In genomic region chr22:25700996-25701815, GRCh38 we compare ENCODE assay signal across 10 cellular contexts. TPM values are rescaled to one million over a fixed set of nuclear protein-coding genes. Genes with fewer than 3 reads are reported as not detected.
DNase-seq lines count a peak whose midpoint lies in the region; TF ChIP-seq lines count a peak whose summit lies in the region.
"Had no signal": no experiment of that assay in that cellular context is flagged by ENCODE, and none has a peak within 500 bp of the region (broad histone marks: within the 10 kb centered on the region; RNA-seq: fewer than 3 reads in every experiment).

No MANE protein-coding gene starts in this region.

- no peaks in the 10 kb centered on the region for H4K20me1 ChIP-seq in fibroblast of lung (ENCODE audit: control insufficient read depth, extremely low read depth, insufficient read depth, low read length)

- in situ Hi-C loops in ACHN (cut with HindIII; ENCODE audit: low pct_ligation_motif_present, low pct_unique_long_range_greater_than_20kb, low sequenced_read_pairs): no loop called here

- H3K9me3 ChIP-seq in fibroblast of lung (ENCODE audit: control insufficient read depth, insufficient read depth, low read depth, low read length): no peaks in the 10 kb centered on the region
- H3K9me3 ChIP-seq in prostate gland: no peaks in the 10 kb centered on the region

- H3K36me3 ChIP-seq in fibroblast of lung (ENCODE audit: control insufficient read depth, insufficient read depth, low read length): no peaks in the 10 kb centered on the region
- no peaks in the 10 kb centered on the region for H3K36me3 ChIP-seq in prostate gland

- H2AFZ ChIP-seq in fibroblast of lung (ENCODE audit: low read length): peak overlapping the region; percentile 21

- H3K4me2 ChIP-seq in fibroblast of lung (ENCODE audit: extremely low read depth, insufficient read depth, low read length): peak overlapping the region; percentile 66

- no peak for TF ChIP-seq POLR2A in prostate gland (IDR thresholded peaks at IDR 0.05)

- intact Hi-C loops in prostate gland (cut with DNase I): no loop called here

- H3K4me1 ChIP-seq in fibroblast of lung (ENCODE audit: control insufficient read depth, extremely low read depth, insufficient read depth, low read length): peaks cover 3% of the 10 kb centered on the region
- H3K4me1 ChIP-seq in prostate gland (replicated peaks): no peaks in the 10 kb centered on the region

- H3K79me2 ChIP-seq in fibroblast of lung (ENCODE audit: control insufficient read depth, insufficient read depth, low read length): no peaks in the 10 kb centered on the region

- 67% methylated on average over 16 of the region's 16 CpGs for WGBS in prostate gland

- peak overlapping the region; percentile 34 for H3K27ac ChIP-seq in fibroblast of lung (ENCODE audit: insufficient read depth, low read length)
- H3K27ac ChIP-seq in prostate gland: no peak overlapping the region

- no peak for TF ChIP-seq CTCF in AG09309 (IDR thresholded peaks at IDR 0.05; ENCODE audit: control insufficient read depth, insufficient read depth, low read depth, low read length, missing control alignments)
- no peak for TF ChIP-seq CTCF in fibroblast of lung (conservative IDR thresholded peaks at IDR 0.05 in 1 of 2, IDR thresholded peaks at IDR 0.05 in 1 of 2; ENCODE audit: low read depth in 1 of 2, low read length in 2 of 2)
- no peak for TF ChIP-seq CTCF in prostate gland (IDR thresholded peaks at IDR 0.05)

- no peaks in the 10 kb centered on the region for H3K27me3 ChIP-seq in fibroblast of lung (ENCODE audit: control insufficient read depth, insufficient read depth, low read length)
- H3K27me3 ChIP-seq in prostate gland (replicated peaks; ENCODE audit: insufficient read depth): no peaks in the 10 kb centered on the region

- peak; percentile 49 for DNase-seq in AG09309 (ENCODE audit: low read depth)
- DNase-seq in NCI-H1694 treated with DMSO at 0.1 percent for 48 hours (lab: John Stamatoyannopoulos, UW): peak; percentile 32
- DNase-seq in fibroblast of lung (ENCODE audit: low read depth in 2 of 2): peak; percentile 23 to 68
- peak; percentile 44 for DNase-seq in middle frontal gyrus (ENCODE audit: extremely low spot score, low spot score)
- DNase-seq in SKM-1 treated with dmso at 0.1 percent for 144 hours (lab: John Stamatoyannopoulos, UW; ENCODE audit: unreplicated experiment): no peak
- DNase-seq in ACHN: no peak
- no peak for DNase-seq in activated effector memory CD4-positive, alpha-beta T cell treated with anti-CD3 and anti-CD28 coated beads, Interleukin-2, amount 50 U/mL, for 16 hours
- no peak for DNase-seq in prostate gland (ENCODE audit: low spot score)
- DNase-seq: CD4-positive, alpha-beta T cell had no signal

- no peak overlapping the region for H3K9ac ChIP-seq in fibroblast of lung (ENCODE audit: insufficient read depth, low read length)

- H3K4me3 ChIP-seq in AG09309 (ENCODE audit: control insufficient read depth, low read depth, low read length) (no peak overlapping the region), fibroblast of lung (replicated peaks in 1 of 4; ENCODE audit: control extremely low read depth in 1 of 4, insufficient read depth in 1 of 4, low read depth in 3 of 4, low read length in 4 of 4) (peak overlapping the region in 1 of 4 experiments; percentile 15), prostate gland (no peak overlapping the region)

RNA-seq across cellular contexts. Expression of gene MYO18B, which starts 40.8 kb away (rescaled TPM):
- total RNA-seq in fibroblast of lung (under 0.01 and 0.17 TPM in 2 replicates), prostate gland (1 to 10 TPM; 3.1 to 7.1 TPM)
- polyA plus RNA-seq in fibroblast of lung: not detected in 2 replicates
- not detected in 2 replicates for polyA plus RNA-seq in fibroblast of lung (2012)
- polyA minus RNA-seq in fibroblast of lung (ENCODE audit: low replicate concordance): not detected in 2 replicates
- total RNA-seq: bronchial epithelial cell had no signal

Comparison
In these comparisons a context has a peak if more than half of its experiments do, and no peak if none do; other contexts are left out.
1. DNase-seq: peak in AG09309 (single experiment), NCI-H1694 treated with DMSO at 0.1 percent for 48 hours (single experiment), fibroblast of lung (2 of 2) and middle frontal gyrus (single experiment); none in SKM-1 treated with dmso at 0.1 percent for 144 hours (single experiment), ACHN (single experiment), activated effector memory CD4-positive, alpha-beta T cell treated with anti-CD3 and anti-CD28 coated beads, Interleukin-2, amount 50 U/mL, for 16 hours (single experiment) and prostate gland (single experiment).